ENCODE assay signal across 8 cellular contexts in genomic region chr1:246931549-246932365, GRCh38. TPM values are rescaled to one million over a fixed set of nuclear protein-coding genes. Genes with fewer than 3 reads are reported as not detected.
A peak's percentile ranks its signal among the peaks of the same experiment; 100 is the strongest.
DNase-seq lines count a peak whose midpoint lies in the region; ATAC-seq and TF ChIP-seq lines count a peak whose summit lies in the region.

A gene with protein sequence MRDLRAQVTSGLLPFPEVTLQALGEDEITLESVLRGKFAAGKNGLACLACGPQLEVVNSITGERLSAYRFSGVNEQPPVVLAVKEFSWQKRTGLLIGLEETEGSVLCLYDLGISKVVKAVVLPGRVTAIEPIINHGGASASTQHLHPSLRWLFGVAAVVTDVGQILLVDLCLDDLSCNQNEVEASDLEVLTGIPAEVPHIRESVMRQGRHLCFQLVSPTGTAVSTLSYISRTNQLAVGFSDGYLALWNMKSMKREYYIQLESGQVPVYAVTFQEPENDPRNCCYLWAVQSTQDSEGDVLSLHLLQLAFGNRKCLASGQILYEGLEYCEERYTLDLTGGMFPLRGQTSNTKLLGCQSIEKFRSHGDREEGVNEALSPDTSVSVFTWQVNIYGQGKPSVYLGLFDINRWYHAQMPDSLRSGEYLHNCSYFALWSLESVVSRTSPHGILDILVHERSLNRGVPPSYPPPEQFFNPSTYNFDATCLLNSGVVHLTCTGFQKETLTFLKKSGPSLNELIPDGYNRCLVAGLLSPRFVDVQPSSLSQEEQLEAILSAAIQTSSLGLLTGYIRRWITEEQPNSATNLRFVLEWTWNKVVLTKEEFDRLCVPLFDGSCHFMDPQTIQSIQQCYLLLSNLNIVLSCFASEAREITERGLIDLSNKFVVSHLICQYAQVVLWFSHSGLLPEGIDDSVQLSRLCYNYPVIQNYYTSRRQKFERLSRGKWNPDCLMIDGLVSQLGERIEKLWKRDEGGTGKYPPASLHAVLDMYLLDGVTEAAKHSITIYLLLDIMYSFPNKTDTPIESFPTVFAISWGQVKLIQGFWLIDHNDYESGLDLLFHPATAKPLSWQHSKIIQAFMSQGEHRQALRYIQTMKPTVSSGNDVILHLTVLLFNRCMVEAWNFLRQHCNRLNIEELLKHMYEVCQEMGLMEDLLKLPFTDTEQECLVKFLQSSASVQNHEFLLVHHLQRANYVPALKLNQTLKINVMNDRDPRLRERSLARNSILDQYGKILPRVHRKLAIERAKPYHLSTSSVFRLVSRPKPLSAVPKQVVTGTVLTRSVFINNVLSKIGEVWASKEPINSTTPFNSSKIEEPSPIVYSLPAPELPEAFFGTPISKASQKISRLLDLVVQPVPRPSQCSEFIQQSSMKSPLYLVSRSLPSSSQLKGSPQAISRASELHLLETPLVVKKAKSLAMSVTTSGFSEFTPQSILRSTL (N-terminal part only) (minus strand): TSS chr1:246931948. CDS start chr1:246918370, 13,578 bp downstream.

- DNase-seq in DMS153 (lab: John Stamatoyannopoulos, UW): peak; percentile 99
- DNase-seq in Jurkat, Clone E6-1 (ENCODE audit: low read depth, low spot score): peak; percentile 97
- DNase-seq in PC-9: peak; percentile 88 to 97
- peak; percentile 93 for DNase-seq in activated T-cell treated with anti-CD3 and anti-CD28 coated beads, Interleukin-2, amount 50 U/mL, for 1 hour
- DNase-seq in epithelial cell of proximal tubule (ENCODE audit: low read depth): peak; percentile 75
- peak; percentile 93 for DNase-seq in stimulated activated CD8-positive, alpha-beta memory T cell treated with anti-CD3 and anti-CD28 coated beads, Interleukin-4, amount 100 ng/mL, for 48 hours

- peak within 1 kb of the TSS; percentile 87 for H2AFZ ChIP-seq in PC-9

- no peaks in the 10 kb centered on the region; the same call in 1 of the 2 replicates for H3F3A ChIP-seq in PC-9 (ENCODE audit: insufficient read depth, low read depth)

- POLR2A ChIA-PET in PC-9 (lab: Charles Lee; ENCODE audit: unreplicated experiment): interaction anchor here (0.6 to 0.7 kb wide), 4 partner anchors 14 to 107 kb away, joined by 3 to 7 read pairs (median 4); no protein-coding TSS in a partner anchor

- H3K4me2 ChIP-seq in PC-9: peak within 1 kb of the TSS; percentile 89

- intact Hi-C loops in PC-9 (cut with micrococcal nuclease; ENCODE audit: unreplicated experiment): loop anchor here (1.0 to 2.0 kb wide), 5 partner anchors 77 to 399 kb away; partner anchors contain the start of genes ZNF496, ZNF669, ZNF670 and ZNF695

- peaks cover 44% of the 10 kb centered on the region for H3K79me2 ChIP-seq in PC-9 (ENCODE audit: low read depth)

- H3K27ac ChIP-seq in PC-9 (peak within 1 kb of the TSS; percentile 70), mucosa of rectum (ENCODE audit: low read depth in 2 of 2, low read length in 2 of 2) (peak within 1 kb of the TSS; percentile 96 to 97)

- peak; percentile 89 for ATAC-seq in GM21619 (IDR thresholded peaks at IDR 0.05; ENCODE audit: unreplicated experiment)

- TF ChIP-seq CTCF in PC-9 (conservative IDR thresholded peaks at IDR 0.05) (no peak), epithelial cell of proximal tubule (conservative IDR thresholded peaks at IDR 0.05; ENCODE audit: low read depth, low read length) (no peak)

- H3K36me3 ChIP-seq in PC-9 (ENCODE audit: low read depth) (no peaks in the 10 kb centered on the region), mucosa of rectum (ENCODE audit: control insufficient read depth in 2 of 2, insufficient read depth in 2 of 2, low read length in 2 of 2) (no peaks in the 10 kb centered on the region)

- H3K9ac ChIP-seq in mucosa of rectum (ENCODE audit: low read depth in 1 of 2, low read length in 2 of 2): peak within 1 kb of the TSS; percentile 87 to 89

- H3K27me3 ChIP-seq in PC-9 (ENCODE audit: insufficient read depth, low read depth): no peaks in the 10 kb centered on the region
- H3K27me3 ChIP-seq in mucosa of rectum (ENCODE audit: control insufficient read depth in 2 of 2, insufficient read depth in 2 of 2, low read length in 2 of 2): no peaks in the 10 kb centered on the region

- BruUV-seq in PC-9 (replicated peaks; lab: Mats Ljungman, UMichigan): no TSS peak

- H3K9me3 ChIP-seq in PC-9 (ENCODE audit: insufficient read depth, low read depth) (no peaks in the 10 kb centered on the region), mucosa of rectum (ENCODE audit: control insufficient read depth in 2 of 2, low read length in 2 of 2) (no peaks in the 10 kb centered on the region)

- H4K20me1 ChIP-seq in PC-9 (ENCODE audit: insufficient read depth): peaks cover 20% of the 10 kb centered on the region

- H3K4me1 ChIP-seq in PC-9 (replicated peaks; ENCODE audit: insufficient read depth) (peaks cover 9% of the 10 kb centered on the region; the same call in 1 of the 2 replicates), mucosa of rectum (ENCODE audit: control insufficient read depth in 2 of 2, insufficient read depth in 2 of 2, low read length in 2 of 2) (peaks cover 4 to 8% of the 10 kb centered on the region in 2 donors)

- no peaks in the 10 kb centered on the region for H3K9me2 ChIP-seq in PC-9 (ENCODE audit: insufficient read depth)

- H3K4me3 ChIP-seq in Jurkat, Clone E6-1 (ENCODE audit: low read length): peak within 1 kb of the TSS; percentile 90
- H3K4me3 ChIP-seq in PC-9: peak within 1 kb of the TSS; percentile 67
- peak within 1 kb of the TSS; percentile 93 for H3K4me3 ChIP-seq in epithelial cell of proximal tubule (ENCODE audit: low read depth, low read length)
- peak within 1 kb of the TSS; percentile 85 to 89 for H3K4me3 ChIP-seq in mucosa of rectum (ENCODE audit: low read length in 2 of 2)

- CTCF ChIA-PET in PC-9 (lab: Charles Lee): interaction anchor here (0.6 kb wide), 1 partner anchor 180 kb away, joined by 4 read pairs; no protein-coding TSS in a partner anchor

RNA-seq across cellular contexts. Expression of the gene that starts here (rescaled TPM):
- 46.3 TPM for polyA plus RNA-seq in Jurkat, Clone E6-1 (2012; ENCODE audit: insufficient read depth, insufficient read length)
- total RNA-seq in PC-9 (2021): 27.8 and 34.3 TPM in 2 replicates
- 20.0 and 21.3 TPM in 2 replicates for total RNA-seq in epithelial cell of proximal tubule

Comparison
In these comparisons a context has a peak if more than half of its experiments do, and no peak if none do; other contexts are left out.
1. Peak in every context shown above with its lines: DNase-seq, ATAC-seq, H3K4me3 ChIP-seq and H3K27ac ChIP-seq.